Comparison of ENCODE assay signal across 1 cellular context in genomic region chr16:70574595-70575271, GRCh38.
TF ChIP-seq lines count a peak whose summit lies in the region.

No MANE protein-coding gene starts in this region.

TF ChIP-seq in GM23338, 12 proteins besides CTCF, POLR2A, EP300 and RAD21 (continued from another document):
- TF ChIP-seq ZNF462 (CRISPR knock-in tag; IDR thresholded peaks at IDR 0.05) (no peak), POLR2AphosphoS5 (IDR thresholded peaks at IDR 0.05; ENCODE audit: low read depth) (no peak), JUNB (IDR thresholded peaks at IDR 0.05; ENCODE audit: unreplicated experiment) (no peak), ETS1 (IDR thresholded peaks at IDR 0.05) (no peak), EZH2phosphoT487 (IDR thresholded peaks at IDR 0.05; ENCODE audit: unreplicated experiment) (no peak), REST (IDR thresholded peaks at IDR 0.05; ENCODE audit: unreplicated experiment) (no peak), STAT1 (IDR thresholded peaks at IDR 0.05; ENCODE audit: unreplicated experiment) (no peak)
